Comparison of ENCODE assay signal across 8 cellular contexts in genomic region chr2:48531141-48531648, GRCh38. TPM values are rescaled to one million over a fixed set of nuclear protein-coding genes. Genes with fewer than 3 reads are reported as not detected.
A peak's percentile ranks its signal among the peaks of the same experiment; 100 is the strongest.
DNase-seq lines count a peak whose midpoint lies in the region; ATAC-seq and TF ChIP-seq lines count a peak whose summit lies in the region.

No MANE protein-coding gene starts in this region.

- H3K4me2 ChIP-seq in neuronal stem cell (ENCODE audit: insufficient read depth, low read length, poor library complexity, severe bottlenecking), result peak overlapping the region; percentile 67

- no peak overlapping the region for H3K9ac ChIP-seq in neuronal stem cell (ENCODE audit: low read depth, low read length, poor library complexity)

- no peak overlapping the region for H3K14ac ChIP-seq in neuronal stem cell (ENCODE audit: low read length)

- H3K27ac ChIP-seq in neuronal stem cell (replicated peaks; ENCODE audit: low read length), result peak overlapping the region; percentile 63

- peaks cover 8 to 10% of the 10 kb centered on the region in 2 donors for H3K4me1 ChIP-seq in neuronal stem cell (ENCODE audit: control insufficient read depth in 2 of 2, insufficient read depth in 1 of 2, low read depth in 1 of 2, low read length in 2 of 2)

- no peak overlapping the region for H2BK5ac ChIP-seq in neuronal stem cell (ENCODE audit: low read length)

- H4K91ac ChIP-seq in neuronal stem cell (ENCODE audit: low read depth, low read length, poor library complexity), result no peak overlapping the region

- no peak overlapping the region for H2BK12ac ChIP-seq in neuronal stem cell (ENCODE audit: low read length)

- H2AK5ac ChIP-seq in neuronal stem cell (ENCODE audit: low read depth, low read length), result no peak overlapping the region

- peak overlapping the region; percentile 3 for H3K18ac ChIP-seq in neuronal stem cell (ENCODE audit: low read length)

- no peaks in the 10 kb centered on the region for H3K27me3 ChIP-seq in neuronal stem cell (ENCODE audit: control insufficient read depth in 3 of 3, insufficient read depth in 3 of 3, low read depth in 1 of 3, low read length in 3 of 3)

- peak overlapping the region; percentile 92 for H2AFZ ChIP-seq in neuronal stem cell (ENCODE audit: low read length)

- H3K23ac ChIP-seq in neuronal stem cell (ENCODE audit: low read depth, low read length, poor library complexity), result no peak overlapping the region

- no peak overlapping the region for H4K8ac ChIP-seq in neuronal stem cell (ENCODE audit: low read depth, low read length)

- no CpG with 5 or more reads among the region's 6 CpGs for WGBS in neuronal stem cell (ENCODE audit: extremely low coverage in 2 of 2, insufficient read length in 2 of 2, insufficient replicate concordance in 1 of 2), 2 donors

- no peak overlapping the region for H2BK120ac ChIP-seq in neuronal stem cell (ENCODE audit: low read depth, low read length)

- peaks cover 6% of the 10 kb centered on the region for H3K79me1 ChIP-seq in neuronal stem cell (ENCODE audit: low read depth, low read length)

- H3K9me3 ChIP-seq in neuronal stem cell (replicated peaks in 1 of 2; ENCODE audit: control insufficient read depth in 2 of 2, insufficient read depth in 1 of 2, low read depth in 1 of 2, low read length in 2 of 2), result no peaks in the 10 kb centered on the region

- no peak for TF ChIP-seq CTCF in foreskin fibroblast (IDR thresholded peaks at IDR 0.05; ENCODE audit: low read depth, low read length)

- H3K4me3 ChIP-seq in foreskin fibroblast (ENCODE audit: low read depth in 1 of 2, low read length in 2 of 2) (peak overlapping the region; percentile 84 to 86), neuronal stem cell (ENCODE audit: low read length in 2 of 2) (peak overlapping the region; percentile 73 to 81)

- peak; percentile 20 for DNase-seq in SIG-M5 treated with dmso at 0.1 percent for 504 hours (lab: John Stamatoyannopoulos, UW; ENCODE audit: unreplicated experiment)
- no peak for DNase-seq in SIG-M5 (lab: John Stamatoyannopoulos, UW)
- peak; percentile 76 for DNase-seq in T1000 (lab: John Stamatoyannopoulos, UW)
- peak; percentile 46 to 67 for DNase-seq in foreskin fibroblast
- DNase-seq in neuronal stem cell (ENCODE audit: low spot score), result peak; percentile 42
- DNase-seq in NCI-H524 treated with DMSO at 0.1 percent for 48 hours (lab: John Stamatoyannopoulos, UW), result no peak
- no peak for DNase-seq in germinal center (ENCODE audit: low spot score)

- no peak for ATAC-seq in HG02970 (IDR thresholded peaks at IDR 0.05; ENCODE audit: low FRiP score, unreplicated experiment)

- H3K4ac ChIP-seq in neuronal stem cell (ENCODE audit: low read length), result no peak overlapping the region

- no peaks in the 10 kb centered on the region for H3K36me3 ChIP-seq in neuronal stem cell (replicated peaks in 1 of 2; ENCODE audit: control insufficient read depth in 2 of 2, insufficient read depth in 2 of 2, low read length in 2 of 2)

- H2BK15ac ChIP-seq in neuronal stem cell (ENCODE audit: low read length), result no peak overlapping the region

RNA-seq across cellular contexts. Expression of gene STON1, which starts 1.2 kb away (rescaled TPM):
- polyA plus RNA-seq in neuronal stem cell (2013, experiment 1 of 2), result 14.4 TPM
- polyA plus RNA-seq in neuronal stem cell (2013, experiment 2 of 2), result 15.1 TPM

Comparison
In these comparisons a context has a peak if more than half of its experiments do, and no peak if none do; other contexts are left out.
1. DNase-seq: peak in SIG-M5 treated with dmso at 0.1 percent for 504 hours (single experiment), T1000 (single experiment), foreskin fibroblast (2 of 2) and neuronal stem cell (single experiment); none in SIG-M5 (single experiment), NCI-H524 treated with DMSO at 0.1 percent for 48 hours (single experiment) and germinal center (single experiment).